ENCODE assay signal across 9 cellular contexts in the genomic region with DNA sequence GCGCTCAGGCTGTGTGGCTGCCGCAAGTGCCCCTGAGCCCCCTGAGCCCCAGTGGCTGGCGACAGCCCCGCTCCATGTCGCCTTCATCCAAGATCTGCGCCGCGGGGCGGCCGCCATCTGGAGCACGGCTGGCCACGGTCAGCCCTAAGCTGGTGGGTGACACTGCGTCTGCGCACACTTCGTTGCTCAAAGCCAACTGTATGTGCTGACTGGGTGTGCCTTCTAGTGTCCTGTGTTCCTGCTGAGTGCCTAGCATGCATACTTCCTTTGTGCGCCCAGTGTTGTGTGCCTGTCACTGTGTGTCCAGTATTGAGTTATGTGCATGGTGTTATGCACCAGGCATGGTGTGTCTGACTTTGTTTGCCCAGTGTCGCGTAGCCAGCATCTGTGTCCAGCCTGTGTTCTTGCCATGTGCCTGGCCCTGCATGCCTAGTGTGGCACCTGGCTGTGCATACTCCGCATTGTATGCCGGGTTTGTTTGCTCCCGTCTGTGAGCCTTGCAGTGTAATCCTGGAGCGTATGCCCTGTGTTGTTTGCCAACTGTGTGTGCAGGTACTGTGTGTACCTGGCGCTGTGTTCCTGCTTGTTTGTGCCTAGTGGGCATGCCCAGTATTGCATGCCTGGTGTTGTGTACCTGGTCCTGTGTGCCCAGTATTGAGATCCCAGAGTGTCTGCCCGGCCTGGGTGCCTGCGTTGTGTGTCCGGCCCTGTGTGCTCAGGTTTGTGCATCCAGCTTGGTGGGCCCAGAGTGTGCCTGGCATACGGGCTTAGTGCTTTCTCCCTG. TPM values are rescaled to one million over a fixed set of nuclear protein-coding genes. Genes with fewer than 3 reads are reported as not detected.
DNase-seq lines count a peak whose midpoint lies in the region; ATAC-seq and TF ChIP-seq lines count a peak whose summit lies in the region.
"Had no signal": no experiment of that assay in that cellular context is flagged by ENCODE, and none has a peak within 500 bp of the region (broad histone marks: within the 10 kb centered on the region; RNA-seq: fewer than 3 reads in every experiment).

No MANE protein-coding gene starts in this region.

- H3K79me2 ChIP-seq in Karpas-422 (ENCODE audit: low read length) = no peaks in the 10 kb centered on the region

- H3K4me1 ChIP-seq in BLaER1 treated with 17β-estradiol and CSF1 and Interleukin-3, amounts not matched to agents 10 nM and 100 nM = peaks cover 7 to 21% (median 15%) of the 10 kb centered on the region in 10 experiments
- H3K4me1 ChIP-seq in HUES6 (ENCODE audit: control insufficient read depth, insufficient read depth, low read length) = peaks cover 25% of the 10 kb centered on the region; the same call in 1 of the 2 replicates
- no peaks in the 10 kb centered on the region for H3K4me1 ChIP-seq in Karpas-422 (ENCODE audit: low read length)

- H3K27me3 Mint-ChIP-seq in activated naive CD8-positive, alpha-beta T cell treated with anti-CD3 and anti-CD28 coated beads, Interleukin-2, amount 50 U/mL, for 24 hours = peaks cover 34% of the 10 kb centered on the region

- peak; percentile 19 for ATAC-seq in activated naive CD8-positive, alpha-beta T cell treated with anti-CD3 and anti-CD28 coated beads, Interleukin-2, amount 50 U/mL, for 24 hours

- no peak overlapping the region for H3K27ac ChIP-seq in BLaER1 treated with 17β-estradiol and CSF1 and Interleukin-3, amounts not matched to agents 10 nM and 100 nM
- H3K27ac ChIP-seq in HUES6 (ENCODE audit: low read depth, low read length) (no peak overlapping the region), Karpas-422 (ENCODE audit: low read length) (no peak overlapping the region)

- H2AFZ ChIP-seq in Karpas-422 (ENCODE audit: low read length) = no peak overlapping the region

- no peak for DNase-seq in activated naive CD8-positive, alpha-beta T cell treated with anti-CD3 and anti-CD28 coated beads, Interleukin-2, amount 50 U/mL, for 24 hours
- peak; percentile 11 for DNase-seq in medulla oblongata (ENCODE audit: extremely low spot score)
- DNase-seq in Karpas-422 = no peak
- DNase-seq in 8988T = no peak
- no peak for DNase-seq in NCI-H226
- DNase-seq in GM10266 (ENCODE audit: extremely low spot score) = no peak

- no peaks in the 10 kb centered on the region for H3K27me3 ChIP-seq in BLaER1 treated with 17β-estradiol and CSF1 and Interleukin-3, amounts not matched to agents 10 nM and 100 nM
- peaks cover 27% of the 10 kb centered on the region for H3K27me3 ChIP-seq in HUES6 (ENCODE audit: control insufficient read depth, insufficient read depth, low read length)
- no peaks in the 10 kb centered on the region for H3K27me3 ChIP-seq in Karpas-422 (ENCODE audit: low read length)

- H3K27ac Mint-ChIP-seq in activated naive CD8-positive, alpha-beta T cell treated with anti-CD3 and anti-CD28 coated beads, Interleukin-2, amount 50 U/mL, for 24 hours = no peak overlapping the region

- H3K9me3 ChIP-seq in BLaER1 treated with 17β-estradiol and CSF1 and Interleukin-3, amounts not matched to agents 10 nM and 100 nM (replicated peaks in 1 of 11) = no peaks in the 10 kb centered on the region
- H3K9me3 ChIP-seq in HUES6 (ENCODE audit: control insufficient read depth, insufficient read depth, low read depth, low read length) (no peaks in the 10 kb centered on the region), Karpas-422 (ENCODE audit: low read length) (no peaks in the 10 kb centered on the region)

- H3K4me1 Mint-ChIP-seq in activated naive CD8-positive, alpha-beta T cell treated with anti-CD3 and anti-CD28 coated beads, Interleukin-2, amount 50 U/mL, for 24 hours = peaks cover 6% of the 10 kb centered on the region

- TF ChIP-seq CTCF in GM10266 (IDR thresholded peaks at IDR 0.05; ENCODE audit: control insufficient read depth, insufficient read depth, low read depth, missing control alignments) = no peak

- H4K20me1 ChIP-seq in BLaER1 treated with 17β-estradiol and CSF1 and Interleukin-3, amounts not matched to agents 10 nM and 100 nM = peaks cover 0 to 8% (median 0%) of the 10 kb centered on the region in 11 experiments; a peak in 1 of 22 replicates
- H4K20me1 ChIP-seq in Karpas-422 (ENCODE audit: insufficient read depth, low read depth, low read length) = no peaks in the 10 kb centered on the region

- no peak overlapping the region for H3K4me3 ChIP-seq in BLaER1 treated with 17β-estradiol and CSF1 and Interleukin-3, amounts not matched to agents 10 nM and 100 nM
- H3K4me3 ChIP-seq in HUES6 (ENCODE audit: low read depth, low read length) (peak overlapping the region; percentile 35), Karpas-422 (ENCODE audit: low read length) (no peak overlapping the region)

- no peaks in the 10 kb centered on the region for H3K9me2 ChIP-seq in Karpas-422 (replicated peaks; ENCODE audit: insufficient read depth, low read length)

- H3K36me3 Mint-ChIP-seq in activated naive CD8-positive, alpha-beta T cell treated with anti-CD3 and anti-CD28 coated beads, Interleukin-2, amount 50 U/mL, for 24 hours (ENCODE audit: low read depth) = no peaks in the 10 kb centered on the region

- H3K4me2 ChIP-seq in BLaER1 treated with 17β-estradiol and CSF1 and Interleukin-3, amounts not matched to agents 10 nM and 100 nM = peak overlapping the region; percentile 36 to 74 (median 67)
- no peak overlapping the region for H3K4me2 ChIP-seq in Karpas-422 (ENCODE audit: low read depth, low read length, poor library complexity, severe bottlenecking)

- no peaks in the 10 kb centered on the region for H3K36me3 ChIP-seq in BLaER1 treated with 17β-estradiol and CSF1 and Interleukin-3, amounts not matched to agents 10 nM and 100 nM
- no peaks in the 10 kb centered on the region for H3K36me3 ChIP-seq in HUES6 (ENCODE audit: control insufficient read depth, insufficient read depth, low read length)
- no peaks in the 10 kb centered on the region for H3K36me3 ChIP-seq in Karpas-422 (ENCODE audit: insufficient read depth, low read length)

- H3K9me3 Mint-ChIP-seq in activated naive CD8-positive, alpha-beta T cell treated with anti-CD3 and anti-CD28 coated beads, Interleukin-2, amount 50 U/mL, for 24 hours = no peaks in the 10 kb centered on the region

- H3K4me3 Mint-ChIP-seq in activated naive CD8-positive, alpha-beta T cell treated with anti-CD3 and anti-CD28 coated beads, Interleukin-2, amount 50 U/mL, for 24 hours = no peak overlapping the region

- no peak overlapping the region for H3K9ac ChIP-seq in BLaER1 treated with 17β-estradiol and CSF1 and Interleukin-3, amounts not matched to agents 10 nM and 100 nM
- H3K9ac ChIP-seq in HUES6 (ENCODE audit: low read length) (no peak overlapping the region), Karpas-422 (ENCODE audit: low read length) (no peak overlapping the region)

RNA-seq across cellular contexts. Expression of gene CHRNA7, which starts 54.7 kb away (rescaled TPM):
- total RNA-seq in Karpas-422 (2014; rRNA removed; shearing (Covaris generic); ENCODE audit: low replicate concordance) = not detected in 2 replicates
- total RNA-seq: T-helper 2 cell treated with Interferon-gamma antibody and Interleukin-4, amounts not matched to agents 100 ng/mL and 5 ng/mL, for 36 hours had no signal
